In genomic region chr7:109873296-109873695, GRCh38 we compare ENCODE assay signal across 23 cellular contexts.
DNase-seq lines count a peak whose midpoint lies in the region; ATAC-seq and TF ChIP-seq lines count a peak whose summit lies in the region.
"Had no signal": no experiment of that assay in that cellular context is flagged by ENCODE, and none has a peak within 500 bp of the region (broad histone marks: within the 10 kb centered on the region; RNA-seq: fewer than 3 reads in every experiment).

No MANE protein-coding gene starts in this region.

- ATAC-seq in GM21390 (IDR thresholded peaks at IDR 0.05; ENCODE audit: unreplicated experiment), result no peak
- ATAC-seq: activated CD4-positive, alpha-beta T cell treated with anti-CD3 and anti-CD28 coated beads for 36 hours; body of pancreas had no signal

- dilution Hi-C loops in mammary epithelial cell (cut with HindIII; ENCODE audit: low sequenced_read_pairs), result no loop called here

- H2AFZ ChIP-seq in mammary epithelial cell (ENCODE audit: low read depth, low read length), result no peak overlapping the region

- in situ Hi-C loops in mammary epithelial cell (cut with MboI; ENCODE audit: low sequenced_read_pairs in 2 of 2), result no loop called here

- H3K4me3 ChIP-seq in breast epithelium (no peak overlapping the region), mammary epithelial cell (replicated peaks in 1 of 3; ENCODE audit: insufficient read depth in 1 of 3, low read depth in 2 of 3, low read length in 3 of 3) (no peak overlapping the region), colonic mucosa (no peak overlapping the region)
- H3K4me3 ChIP-seq: body of pancreas, SK-N-MC, smooth muscle cell had no signal

- H3K4me2 ChIP-seq in mammary epithelial cell (ENCODE audit: insufficient read depth, low read depth, low read length), result no peak overlapping the region
- H3K4me2 ChIP-seq: smooth muscle cell had no signal

- H3K27me3 ChIP-seq in breast epithelium (no peaks in the 10 kb centered on the region), mammary epithelial cell (ENCODE audit: insufficient read depth, low read length) (no peaks in the 10 kb centered on the region), colonic mucosa (no peaks in the 10 kb centered on the region)
- H3K27me3 ChIP-seq: body of pancreas had no signal

- no peaks in the 10 kb centered on the region for H3K4me1 ChIP-seq in breast epithelium
- no peaks in the 10 kb centered on the region for H3K4me1 ChIP-seq in mammary epithelial cell (ENCODE audit: insufficient read depth, low read length)
- no peaks in the 10 kb centered on the region for H3K4me1 ChIP-seq in colonic mucosa
- H3K4me1 ChIP-seq: body of pancreas had no signal

- TF ChIP-seq POLR2A in breast epithelium (IDR thresholded peaks at IDR 0.05), result no peak

- H3K27ac ChIP-seq in breast epithelium, result no peak overlapping the region
- H3K27ac ChIP-seq in mammary epithelial cell (ENCODE audit: insufficient read depth, low read depth, low read length), result no peak overlapping the region
- H3K27ac ChIP-seq in colonic mucosa, result no peak overlapping the region
- H3K27ac ChIP-seq: body of pancreas, SK-N-MC had no signal

- CTCF ChIA-PET in mammary epithelial cell (lab: Charles Lee; ENCODE audit: low non-redundant PET), result no interaction called here

- intact Hi-C loops in breast epithelium (cut with DNase I; ENCODE audit: low total_unique reads), result no loop called here
- intact Hi-C loops in mammary epithelial cell (cut with micrococcal nuclease), result no loop called here
- intact Hi-C loops in colonic mucosa (cut with DNase I), result no loop called here

- 44% methylated on average over 4 of the region's 4 CpGs for WGBS in mammary epithelial cell (ENCODE audit: low coverage, missing lambda C conversion rate)

- no peak overlapping the region for H3K9ac ChIP-seq in mammary epithelial cell (ENCODE audit: insufficient read depth, low read length)
- no peak overlapping the region for H3K9ac ChIP-seq in colonic mucosa (ENCODE audit: low read depth in 2 of 2, low read length in 2 of 2)

- H3K36me3 ChIP-seq in breast epithelium (no peaks in the 10 kb centered on the region), mammary epithelial cell (ENCODE audit: insufficient read depth, low read length) (no peaks in the 10 kb centered on the region), colonic mucosa (no peaks in the 10 kb centered on the region)

- no peak for TF ChIP-seq CTCF in breast epithelium (IDR thresholded peaks at IDR 0.05)
- no peak for TF ChIP-seq CTCF in mammary epithelial cell (conservative IDR thresholded peaks at IDR 0.05 in 1 of 2, IDR thresholded peaks at IDR 0.05 in 1 of 2; ENCODE audit: extremely low read depth in 1 of 2, insufficient read depth in 1 of 2, low read depth in 1 of 2, low read length in 2 of 2)
- TF ChIP-seq CTCF in colonic mucosa (IDR thresholded peaks at IDR 0.05), result no peak

- no TSS peak for BruUV-seq in mammary epithelial cell (replicated peaks; lab: Mats Ljungman, UMichigan)

- H3K9me3 ChIP-seq in breast epithelium (no peaks in the 10 kb centered on the region), mammary epithelial cell (replicated peaks; ENCODE audit: insufficient read depth, low read length) (no peaks in the 10 kb centered on the region), colonic mucosa (no peaks in the 10 kb centered on the region)
- H3K9me3 ChIP-seq: body of pancreas had no signal

- peak; percentile 19 to 56 for DNase-seq in breast epithelium (ENCODE audit: low spot score in 2 of 2)
- no peak for DNase-seq in mammary epithelial cell
- DNase-seq in NCI-H1105 treated with DMSO at 0.1 percent for 48 hours (lab: John Stamatoyannopoulos, UW), result peak; percentile 43
- peak; percentile 55 for DNase-seq in colonic mucosa
- DNase-seq in ureter (ENCODE audit: low spot score), result peak; percentile 43
- DNase-seq in activated T-cell treated with anti-CD3 and anti-CD28 coated beads for 4 hours, result no peak
- DNase-seq: activated CD4-positive, alpha-beta T cell treated with anti-CD3 and anti-CD28 coated beads for 36 hours; activated naive CD4-positive, alpha-beta T cell; activated T-cell treated with anti-CD3 and anti-CD28 coated beads, Interleukin-2, amount 50 U/mL, for 1 hour; C1 segment of cervical spinal cord; Calu3; effector CD4-positive, alpha-beta T cell; erythroblast; head of caudate nucleus; naive B cell; NCI-H446 treated with DMSO at 0.1 percent for 48 hours; nucleus accumbens; stimulated activated CD4-positive, alpha-beta T cell treated with anti-CD3 and anti-CD28 coated beads, Interleukin-2, amount 100 ng/mL, for 24 hours; T-helper 2 cell had no signal

- no peaks in the 10 kb centered on the region for H3K79me2 ChIP-seq in mammary epithelial cell (ENCODE audit: insufficient read depth, low read length)

- H4K20me1 ChIP-seq in mammary epithelial cell (ENCODE audit: insufficient read depth, low read length), result no peaks in the 10 kb centered on the region

Comparison
In these comparisons a context has a peak if more than half of its experiments do, and no peak if none do; other contexts are left out.
1. DNase-seq: peak in breast epithelium (2 of 2), NCI-H1105 treated with DMSO at 0.1 percent for 48 hours (single experiment), colonic mucosa (single experiment) and ureter (single experiment); none in mammary epithelial cell (single experiment) and activated T-cell treated with anti-CD3 and anti-CD28 coated beads for 4 hours (single experiment).